ENCODE assay signal across 34 cellular contexts in the genomic region with DNA sequence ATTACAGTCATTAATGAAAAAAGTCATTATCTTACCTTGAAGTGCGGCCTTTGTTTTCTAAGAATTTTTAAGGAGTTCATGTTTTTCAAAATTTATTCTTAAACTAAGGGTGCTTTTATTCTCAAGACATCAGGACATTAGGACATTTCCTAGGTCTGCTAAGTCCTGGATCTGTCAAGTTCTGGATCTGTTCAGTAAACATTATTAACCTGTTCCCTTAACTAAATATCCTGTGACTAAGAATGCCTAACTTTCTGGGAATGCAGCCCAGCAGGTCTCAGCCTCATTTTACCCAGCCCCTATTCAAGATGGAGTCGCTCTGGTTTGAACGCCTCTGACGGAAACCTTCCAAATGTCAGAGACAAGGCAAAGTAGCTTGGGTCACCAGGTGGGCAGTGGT.
"Had no signal": no experiment of that assay in that cellular context is flagged by ENCODE, and none has a peak within 500 bp of the region (broad histone marks: within the 10 kb centered on the region; RNA-seq: fewer than 3 reads in every experiment).

No MANE protein-coding gene starts in this region.

- H3K4me3 ChIP-seq: MG63 had no signal

- H3K27ac ChIP-seq: KMS-11 had no signal

- DNase-seq: Karpas-422, Kasumi-1, KG1, MG63, MM.1S, MV-4-11, NCI-H1048, NCI-H1092, NCI-H1092 treated with DMSO at 0.1 percent for 48 hours, NCI-H1105, NCI-H1105 treated with DMSO at 0.1 percent for 48 hours, NCI-H1417, NCI-H1417 treated with DMSO at 0.1 percent for 48 hours, NCI-H1436, NCI-H1436 treated with DMSO at 0.1 percent for 48 hours, NCI-H146, NCI-H1694, NCI-H1694 treated with DMSO at 0.1 percent for 48 hours, NCI-H187, NCI-H187 treated with DMSO at 0.1 percent for 48 hours, NCI-H1930, NCI-H2029, NCI-H2029 treated with DMSO at 0.1 percent for 48 hours, NCI-H2081 treated with DMSO at 0.1 percent for 48 hours, NCI-H2107, NCI-H2171, NCI-H2171 treated with DMSO at 0.1 percent for 48 hours, NCI-H2227 treated with DMSO at 0.1 percent for 48 hours, NCI-H345, NCI-H446, NCI-H446 treated with DMSO at 0.1 percent for 48 hours, NCI-H510A, NCI-H510A treated with DMSO at 0.1 percent for 48 hours had no signal

- H3K27me3 ChIP-seq: MG63 had no signal

- H3K9me3 ChIP-seq: MG63 had no signal

- H3K4me2 ChIP-seq: KMS-11 had no signal

- H3K9ac ChIP-seq: KMS-11 had no signal
